In the genomic region with DNA sequence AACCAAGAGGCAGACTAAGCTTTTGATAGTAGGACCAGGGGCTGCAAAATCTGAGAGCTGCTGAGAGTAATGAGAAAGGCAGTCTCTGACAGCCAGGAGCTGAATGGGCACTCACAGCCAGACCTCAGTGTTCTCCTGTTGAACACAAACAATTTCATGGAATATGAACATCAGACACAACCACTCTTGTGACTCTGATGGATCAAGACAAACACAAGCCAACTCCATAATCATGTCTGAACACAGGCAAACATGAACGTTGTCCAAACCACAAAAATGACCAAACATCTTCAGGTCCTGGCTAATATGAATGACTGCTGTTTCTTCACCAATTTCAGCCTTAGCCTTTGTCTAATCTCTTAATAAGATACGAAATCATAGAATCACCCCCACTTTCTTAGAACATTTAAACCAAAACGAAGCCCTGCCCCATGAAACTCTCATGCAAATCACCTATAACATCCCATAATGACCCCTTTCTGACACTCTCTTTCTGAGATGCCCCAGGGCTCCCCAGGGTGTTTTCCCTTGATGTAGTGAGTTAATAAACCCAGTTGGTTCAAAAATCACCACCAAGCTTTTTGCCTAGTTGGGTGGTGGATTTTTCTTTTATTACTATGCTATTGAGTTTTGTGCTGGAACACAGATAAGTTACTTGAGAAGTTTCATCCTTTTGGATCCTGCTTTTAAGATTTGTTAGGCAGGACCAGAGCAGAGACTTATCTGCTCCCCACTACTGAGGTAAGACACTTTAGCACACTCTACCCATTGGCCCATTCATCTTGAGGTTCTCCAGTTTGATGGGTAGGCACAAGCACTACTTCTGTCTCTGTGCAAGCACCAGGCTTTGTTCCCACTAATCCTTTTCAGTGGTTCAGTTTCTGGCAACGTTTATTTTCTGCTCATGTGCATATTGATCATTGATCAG, we compare ENCODE assay signal across 8 cellular contexts. TPM values are rescaled to one million over a fixed set of nuclear protein-coding genes. Genes with fewer than 3 reads are reported as not detected.
DNase-seq lines count a peak whose midpoint lies in the region; ATAC-seq and TF ChIP-seq lines count a peak whose summit lies in the region.

No MANE protein-coding gene starts in this region.

- H3K27me3 ChIP-seq in ectodermal cell (ENCODE audit: control insufficient read depth, insufficient read depth, low read length, poor library complexity, severe bottlenecking) (no peaks in the 10 kb centered on the region), right atrium auricular region (no peaks in the 10 kb centered on the region)

- H3K27ac ChIP-seq in ectodermal cell (ENCODE audit: insufficient read depth, low read depth, low read length, poor library complexity, severe bottlenecking) (peak overlapping the region; percentile 56), right atrium auricular region (no peak overlapping the region)

- intact Hi-C loops in Right ventricle myocardium superior (cut with DNase I) = loop anchor here (10.0 kb wide), 1 partner anchor 114 kb away; no protein-coding TSS in a partner anchor

- H3K36me3 ChIP-seq in ectodermal cell (ENCODE audit: control insufficient read depth, insufficient read depth, low read length) (no peaks in the 10 kb centered on the region), right atrium auricular region (no peaks in the 10 kb centered on the region)

- peak; percentile 80 for ATAC-seq in GM18502 (IDR thresholded peaks at IDR 0.05; ENCODE audit: poor library complexity, unreplicated experiment)
- peak; percentile 82 for ATAC-seq in GM21423 (IDR thresholded peaks at IDR 0.05; ENCODE audit: unreplicated experiment)
- ATAC-seq in HG03457 (IDR thresholded peaks at IDR 0.05; ENCODE audit: unreplicated experiment) = peak; percentile 71
- ATAC-seq in Right ventricle myocardium superior (ENCODE audit: poor library complexity) = no peak

- H3K9me3 ChIP-seq in ectodermal cell (ENCODE audit: control insufficient read depth, low read length) (no peaks in the 10 kb centered on the region), right atrium auricular region (no peaks in the 10 kb centered on the region)

- WGBS in ectodermal cell, 2 experiments = 57 to 61% methylated on average over 4 of the region's 4 CpGs

- DNase-seq in DMS 273 treated with DMSO at 0.1 percent for 48 hours (lab: John Stamatoyannopoulos, UW) (no peak), right atrium auricular region (ENCODE audit: low spot score) (no peak), NCI-H1436 (lab: John Stamatoyannopoulos, UW) (no peak), Right ventricle myocardium superior (no peak)

- H3K4me1 ChIP-seq in ectodermal cell (ENCODE audit: control insufficient read depth, insufficient read depth, low read length) (peaks cover 18% of the 10 kb centered on the region), right atrium auricular region (no peaks in the 10 kb centered on the region)

- H3K4me3 ChIP-seq in ectodermal cell (ENCODE audit: insufficient read depth, low read depth, low read length) = no peak overlapping the region
- no peak overlapping the region for H3K4me3 ChIP-seq in right atrium auricular region

- TF ChIP-seq CTCF in right atrium auricular region (IDR thresholded peaks at IDR 0.05) = no peak

RNA-seq across cellular contexts. Expression of gene ERAP2, which starts 5.9 kb away (rescaled TPM):
- not detected for polyA plus RNA-seq in ectodermal cell (2013, experiment 1 of 4)
- polyA plus RNA-seq in ectodermal cell (2013, experiment 2 of 4) = not detected
- polyA plus RNA-seq in ectodermal cell (2013, experiment 3 of 4) = 0.05 TPM
- 0.57 TPM for polyA plus RNA-seq in ectodermal cell (2013, experiment 4 of 4)
- total RNA-seq in right atrium auricular region (1 to 10 TPM; 5.5 to 5.9 TPM), Right ventricle myocardium superior (5.3 TPM)
